ENCODE assay signal across 8 cellular contexts in the genomic region with DNA sequence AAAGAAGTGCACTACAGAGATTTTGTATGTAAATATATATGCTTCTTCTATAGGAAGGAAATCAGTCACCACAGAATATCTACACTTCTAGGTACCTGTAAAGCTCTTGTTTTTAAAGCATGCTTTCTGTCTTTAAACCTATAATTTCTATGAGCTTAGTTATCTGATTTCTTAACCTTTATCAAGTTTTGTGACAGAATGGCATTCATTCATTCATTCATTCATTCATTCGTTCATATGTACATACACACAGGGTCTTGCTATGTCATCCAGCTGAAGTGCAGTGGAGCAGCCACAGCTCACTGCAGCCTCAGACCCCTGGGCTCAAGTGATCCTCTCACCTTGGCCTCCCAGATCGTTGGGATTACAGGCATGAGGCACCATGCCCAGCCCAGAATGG.
"Had no signal": no experiment of that assay in that cellular context is flagged by ENCODE, and none has a peak within 500 bp of the region (broad histone marks: within the 10 kb centered on the region; RNA-seq: fewer than 3 reads in every experiment).

No MANE protein-coding gene starts in this region.

- H3K4me3 ChIP-seq: GM23248, HAP-1 had no signal

- H3K9ac ChIP-seq: GM23248 had no signal

- H3K27ac ChIP-seq: GM23248 had no signal

- ATAC-seq: HCT116 had no signal

- H3K9me3 ChIP-seq: HAP-1 had no signal

- DNase-seq: GM23248, GOT3, H7, KG1 had no signal

- H2AFZ ChIP-seq: GM23248 had no signal

- FAIRE-seq: HTR-8/SVneo had no signal

- H3K27me3 Mint-ChIP-seq: IgD-negative memory B cell had no signal

- H3K9me3 Mint-ChIP-seq: IgD-negative memory B cell had no signal
